ENCODE assay signal across 8 cellular contexts in genomic region chr9:74498616-74499095, GRCh38. TPM values are rescaled to one million over a fixed set of nuclear protein-coding genes. Genes with fewer than 3 reads are reported as not detected.
A peak's percentile ranks its signal among the peaks of the same experiment; 100 is the strongest.
DNase-seq lines count a peak whose midpoint lies in the region; ATAC-seq and TF ChIP-seq lines count a peak whose summit lies in the region.

No MANE protein-coding gene starts in this region.

- H3K79me2 ChIP-seq in parathyroid adenoma: no peaks in the 10 kb centered on the region

- no peaks in the 10 kb centered on the region for H3K9me3 ChIP-seq in parathyroid adenoma (ENCODE audit: control insufficient read depth, low read length)

- peak overlapping the region; percentile 76 for H2AFZ ChIP-seq in parathyroid adenoma

- DNase-seq in Daoy (ENCODE audit: low read depth): peak; percentile 34
- no peak for DNase-seq in fibroblast of villous mesenchyme (ENCODE audit: low read depth)
- DNase-seq in NCI-H2171 treated with DMSO at 0.1 percent for 48 hours (lab: John Stamatoyannopoulos, UW): no peak
- no peak for DNase-seq in MV-4-11 (lab: John Stamatoyannopoulos, UW)
- DNase-seq in CD1c-positive myeloid dendritic cell (ENCODE audit: extremely low spot score): no peak
- no peak for DNase-seq in stimulated activated CD4-positive, alpha-beta T cell treated with anti-CD3 and anti-CD28 coated beads, Interleukin-2, amount 100 ng/mL, for 48 hours

- TF ChIP-seq CTCF in fibroblast of villous mesenchyme (IDR thresholded peaks at IDR 0.05; ENCODE audit: insufficient read depth, low read depth, low read length) (no peak), parathyroid adenoma (IDR thresholded peaks at IDR 0.05) (no peak)

- no peaks in the 10 kb centered on the region for H3K27me3 ChIP-seq in parathyroid adenoma (ENCODE audit: control insufficient read depth, insufficient read depth, low read length)

- no peaks in the 10 kb centered on the region for H3K36me3 ChIP-seq in parathyroid adenoma (ENCODE audit: control insufficient read depth, insufficient read depth, low read length)

- H3K4me1 ChIP-seq in parathyroid adenoma: no peaks in the 10 kb centered on the region

- ATAC-seq in SK-N-SH treated with all-trans-retinoic acid at 6 μM for 48 hours: peak; percentile 3; the same call in 2 of the 3 replicates

- H3K4me3 ChIP-seq in fibroblast of villous mesenchyme (ENCODE audit: low read depth, low read length): peak overlapping the region; percentile 61
- peak overlapping the region; percentile 78 for H3K4me3 ChIP-seq in parathyroid adenoma (ENCODE audit: low read depth, low read length)

- no peak overlapping the region for H3K9ac ChIP-seq in parathyroid adenoma

- H3K27ac ChIP-seq in parathyroid adenoma: no peak overlapping the region

- H3K4me2 ChIP-seq in parathyroid adenoma (ENCODE audit: low read length): peak overlapping the region; percentile 99

TF ChIP-seq in SK-N-SH treated with all-trans-retinoic acid at 6 μM for 48 hours, 23 proteins besides CTCF, POLR2A, EP300 and RAD21:
- TF ChIP-seq ESRRG (CRISPR knock-in tag; IDR thresholded peaks at IDR 0.05) (no peak), OSR1 (CRISPR knock-in tag; IDR thresholded peaks at IDR 0.05) (no peak), ARNTL (CRISPR knock-in tag; IDR thresholded peaks at IDR 0.05; ENCODE audit: borderline replicate concordance, low read depth) (no peak), ZC3H10 (CRISPR knock-in tag; IDR thresholded peaks at IDR 0.05) (no peak)

RNA-seq across cellular contexts. Expression of gene RORB, which starts 1.5 kb away (rescaled TPM):
- total RNA-seq in Daoy (2014; rRNA removed; shearing (Covaris generic)): 2.9 and 3.5 TPM in 2 replicates
- 0.64 and 5.6 TPM in 2 replicates for total RNA-seq in fibroblast of villous mesenchyme
